1 cellular context compared by ENCODE assay signal in genomic region chr12:47965581-47965980, GRCh38.
TF ChIP-seq lines count a peak whose summit lies in the region.

No MANE protein-coding gene starts in this region.

TF ChIP-seq in WTC11, 78 proteins besides CTCF, POLR2A, EP300 and RAD21 (continued from another document):
- TF ChIP-seq MXD4 (CRISPR knock-in tag; IDR thresholded peaks at IDR 0.05; ENCODE audit: borderline replicate concordance) (no peak), TCF7 (CRISPR knock-in tag; IDR thresholded peaks at IDR 0.05; ENCODE audit: low read depth) (no peak), PREB (CRISPR knock-in tag; IDR thresholded peaks at IDR 0.05; ENCODE audit: borderline replicate concordance) (no peak), EMX1 (CRISPR knock-in tag; IDR thresholded peaks at IDR 0.05) (no peak), E2F4 (CRISPR knock-in tag; IDR thresholded peaks at IDR 0.05; ENCODE audit: borderline replicate concordance, low read depth) (no peak), CREB1 (CRISPR knock-in tag; IDR thresholded peaks at IDR 0.05) (no peak)
TF ChIP-seq in WTC11: peak in this region for 0.
